Comparison of ENCODE assay signal across 13 cellular contexts in the genomic region with DNA sequence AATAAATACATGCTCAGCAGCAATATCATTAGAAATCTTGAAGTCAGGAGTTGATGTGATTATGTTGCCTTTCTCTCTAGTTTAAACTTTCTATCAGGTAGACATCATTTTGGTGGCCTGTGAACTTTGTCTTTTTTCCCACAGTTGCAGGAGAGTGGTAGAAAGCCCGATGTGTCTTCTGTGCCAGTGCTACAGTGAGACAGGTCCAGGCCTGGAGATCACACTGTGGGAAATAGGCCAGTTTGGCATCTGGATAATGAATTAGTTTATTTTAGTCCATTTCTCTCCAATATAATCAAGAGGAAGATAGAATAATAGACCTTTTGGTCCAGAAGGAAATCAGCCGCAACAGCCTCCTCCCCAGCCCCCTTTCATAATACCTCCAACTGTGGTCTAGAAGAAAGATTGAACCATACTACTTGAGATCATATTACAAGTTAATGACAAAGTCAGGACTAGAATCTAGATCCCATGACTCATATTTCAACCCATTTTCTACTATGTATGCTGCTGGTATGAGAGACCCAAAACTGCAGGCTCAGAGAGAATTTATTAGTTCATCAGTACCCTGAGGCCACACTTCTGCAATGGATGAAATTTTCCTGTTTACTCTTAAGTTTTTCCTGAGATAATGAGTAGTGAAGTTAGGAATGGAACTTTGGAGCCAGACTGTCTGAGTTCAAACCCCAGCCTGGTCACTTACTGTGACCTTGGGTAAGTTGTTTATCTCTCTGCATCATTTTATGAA. TPM values are rescaled to one million over a fixed set of nuclear protein-coding genes. Genes with fewer than 3 reads are reported as not detected.
DNase-seq lines count a peak whose midpoint lies in the region; ATAC-seq and TF ChIP-seq lines count a peak whose summit lies in the region.
"Had no signal": no experiment of that assay in that cellular context is flagged by ENCODE, and none has a peak within 500 bp of the region (broad histone marks: within the 10 kb centered on the region; RNA-seq: fewer than 3 reads in every experiment).

No MANE protein-coding gene starts in this region.

- POLR2A ChIA-PET in activated CD4-positive, alpha-beta T cell treated with anti-CD3 and anti-CD28 coated beads, Interleukin-2, amount 10 ng/mL, durations not matched to agents 7 days and 5 days (lab: Charles Lee): no interaction called here

- CTCF ChIA-PET in activated CD4-positive, alpha-beta T cell treated with anti-CD3 and anti-CD28 coated beads, Interleukin-2, amount 10 ng/mL, durations not matched to agents 7 days and 5 days (lab: Charles Lee): interaction anchor here (0.6 to 1.1 kb wide), 3 partner anchors 12 to 54 kb away, joined by 3 read pairs; no protein-coding TSS in a partner anchor

- no peak for TF ChIP-seq CTCF in fibroblast of the aortic adventitia (IDR thresholded peaks at IDR 0.05; ENCODE audit: insufficient read depth, low read length)

- peak; percentile 70 for ATAC-seq in stimulated activated naive CD8-positive, alpha-beta T cell treated with anti-CD3 and anti-CD28 coated beads, Interleukin-15, amount 100 ng/mL, for 72 hours
- ATAC-seq in stimulated activated naive CD8-positive, alpha-beta T cell treated with anti-CD3 and anti-CD28 coated beads, Interleukin-15, Interleukin-2, amounts not matched to agents 100 U/mL and 50 U/mL, for 24 hours: no peak
- ATAC-seq in SK-N-SH treated with all-trans-retinoic acid at 6 μM for 48 hours (peak; percentile 91), HG03457 (IDR thresholded peaks at IDR 0.05; ENCODE audit: unreplicated experiment) (no peak), GM19455 (IDR thresholded peaks at IDR 0.05; ENCODE audit: unreplicated experiment) (no peak)
- ATAC-seq: CD8-positive, alpha-beta T cell had no signal

- peaks cover 44% of the 10 kb centered on the region for H3K4me1 Mint-ChIP-seq in stimulated activated naive CD8-positive, alpha-beta T cell treated with anti-CD3 and anti-CD28 coated beads, Interleukin-15, amount 100 ng/mL, for 72 hours
- H3K4me1 Mint-ChIP-seq in activated CD4-positive, alpha-beta T cell treated with anti-CD3 and anti-CD28 coated beads, Interleukin-2, amount 10 ng/mL, durations not matched to agents 7 days and 5 days: peaks cover 31% of the 10 kb centered on the region

- H3K27ac Mint-ChIP-seq in stimulated activated naive CD8-positive, alpha-beta T cell treated with anti-CD3 and anti-CD28 coated beads, Interleukin-15, amount 100 ng/mL, for 72 hours: no peak overlapping the region
- no peak overlapping the region for H3K27ac Mint-ChIP-seq in activated CD4-positive, alpha-beta T cell treated with anti-CD3 and anti-CD28 coated beads, Interleukin-2, amount 10 ng/mL, durations not matched to agents 7 days and 5 days
- H3K27ac Mint-ChIP-seq: activated naive CD8-positive, alpha-beta T cell; CD8-positive, alpha-beta T cell had no signal

- peaks cover 7% of the 10 kb centered on the region for H3K36me3 Mint-ChIP-seq in activated CD4-positive, alpha-beta T cell treated with anti-CD3 and anti-CD28 coated beads, Interleukin-2, amount 10 ng/mL, durations not matched to agents 7 days and 5 days (ENCODE audit: low read depth)

- no peaks in the 10 kb centered on the region for H3K27me3 Mint-ChIP-seq in stimulated activated naive CD8-positive, alpha-beta T cell treated with anti-CD3 and anti-CD28 coated beads, Interleukin-15, amount 100 ng/mL, for 72 hours
- H3K27me3 Mint-ChIP-seq in activated CD4-positive, alpha-beta T cell treated with anti-CD3 and anti-CD28 coated beads, Interleukin-2, amount 10 ng/mL, durations not matched to agents 7 days and 5 days: no peaks in the 10 kb centered on the region
- H3K27me3 Mint-ChIP-seq: activated naive CD8-positive, alpha-beta T cell had no signal

- DNase-seq in stimulated activated naive CD8-positive, alpha-beta T cell treated with anti-CD3 and anti-CD28 coated beads, Interleukin-15, amount 100 ng/mL, for 72 hours: no peak
- no peak for DNase-seq in stimulated activated naive CD8-positive, alpha-beta T cell treated with anti-CD3 and anti-CD28 coated beads, Interleukin-15, Interleukin-2, amounts not matched to agents 100 U/mL and 50 U/mL, for 24 hours
- DNase-seq in fibroblast of the aortic adventitia (ENCODE audit: low read depth): peak; percentile 81
- DNase-seq in activated CD4-positive, alpha-beta T cell treated with anti-CD3 and anti-CD28 coated beads, Interleukin-2, amount 10 ng/mL, durations not matched to agents 7 days and 5 days: no peak
- DNase-seq in SIG-M5 treated with dmso at 0.1 percent for 504 hours (lab: John Stamatoyannopoulos, UW; ENCODE audit: unreplicated experiment): no peak
- DNase-seq: activated CD4-positive, CD25-positive, alpha-beta regulatory T cell treated with anti-CD3 and anti-CD28 coated beads, Interleukin-2, amount 50 U/mL, for 72 hours; CD8-positive, alpha-beta T cell; NCI-H2171 treated with DMSO at 0.1 percent for 48 hours; thyroid gland had no signal

- H3K4me3 Mint-ChIP-seq in stimulated activated naive CD8-positive, alpha-beta T cell treated with anti-CD3 and anti-CD28 coated beads, Interleukin-15, amount 100 ng/mL, for 72 hours: no peak overlapping the region
- no peak overlapping the region for H3K4me3 Mint-ChIP-seq in activated CD4-positive, alpha-beta T cell treated with anti-CD3 and anti-CD28 coated beads, Interleukin-2, amount 10 ng/mL, durations not matched to agents 7 days and 5 days
- H3K4me3 Mint-ChIP-seq: activated naive CD8-positive, alpha-beta T cell; CD8-positive, alpha-beta T cell had no signal

- H3K4me3 ChIP-seq in fibroblast of the aortic adventitia (ENCODE audit: low read depth, low read length): no peak overlapping the region
- H3K4me3 ChIP-seq: thyroid gland had no signal

- H3K9me3 Mint-ChIP-seq in stimulated activated naive CD8-positive, alpha-beta T cell treated with anti-CD3 and anti-CD28 coated beads, Interleukin-15, amount 100 ng/mL, for 72 hours: no peaks in the 10 kb centered on the region
- no peaks in the 10 kb centered on the region for H3K9me3 Mint-ChIP-seq in activated CD4-positive, alpha-beta T cell treated with anti-CD3 and anti-CD28 coated beads, Interleukin-2, amount 10 ng/mL, durations not matched to agents 7 days and 5 days
- H3K9me3 Mint-ChIP-seq: CD8-positive, alpha-beta T cell had no signal

TF ChIP-seq in SK-N-SH treated with all-trans-retinoic acid at 6 μM for 48 hours, 23 proteins besides CTCF, POLR2A, EP300 and RAD21 (continues in another document):
- TF ChIP-seq TCF4 (CRISPR knock-in tag; IDR thresholded peaks at IDR 0.05; ENCODE audit: borderline replicate concordance) (no peak), GLIS3 (CRISPR knock-in tag; IDR thresholded peaks at IDR 0.05) (no peak), ZNF565 (CRISPR knock-in tag; conservative IDR thresholded peaks at IDR 0.05; ENCODE audit: low read depth) (no peak), TOX (CRISPR knock-in tag; IDR thresholded peaks at IDR 0.05; ENCODE audit: borderline replicate concordance) (no peak), ZFP3 (CRISPR knock-in tag; IDR thresholded peaks at IDR 0.05) (no peak), TSHZ2 (CRISPR knock-in tag; IDR thresholded peaks at IDR 0.05) (no peak), ZFP30 (CRISPR knock-in tag; IDR thresholded peaks at IDR 0.05) (no peak), CSRNP3 (CRISPR knock-in tag; IDR thresholded peaks at IDR 0.05) (no peak), PPARA (CRISPR knock-in tag; IDR thresholded peaks at IDR 0.05; ENCODE audit: borderline replicate concordance) (no peak), ESRRG (CRISPR knock-in tag; IDR thresholded peaks at IDR 0.05) (no peak), ZNF8 (CRISPR knock-in tag; IDR thresholded peaks at IDR 0.05) (no peak)

RNA-seq across cellular contexts. Expression of gene KCMF1, which starts 20.6 kb away (rescaled TPM):
- 28.5 and 64.5 TPM in 2 replicates for total RNA-seq in fibroblast of the aortic adventitia (ENCODE audit: low replicate concordance)
- total RNA-seq in activated CD4-positive, alpha-beta T cell treated with anti-CD3 and anti-CD28 coated beads, Interleukin-2, amount 10 ng/mL, durations not matched to agents 7 days and 5 days: 10 to 100 TPM; 74.7 to 75.7 TPM

Comparison
In these comparisons a context has a peak if more than half of its experiments do, and no peak if none do; other contexts are left out.
1. ATAC-seq: peak in stimulated activated naive CD8-positive, alpha-beta T cell treated with anti-CD3 and anti-CD28 coated beads, Interleukin-15, amount 100 ng/mL, for 72 hours (single experiment) and SK-N-SH treated with all-trans-retinoic acid at 6 μM for 48 hours (single experiment); none in stimulated activated naive CD8-positive, alpha-beta T cell treated with anti-CD3 and anti-CD28 coated beads, Interleukin-15, Interleukin-2, amounts not matched to agents 100 U/mL and 50 U/mL, for 24 hours (single experiment), HG03457 (single experiment) and GM19455 (single experiment).